In the genomic region with DNA sequence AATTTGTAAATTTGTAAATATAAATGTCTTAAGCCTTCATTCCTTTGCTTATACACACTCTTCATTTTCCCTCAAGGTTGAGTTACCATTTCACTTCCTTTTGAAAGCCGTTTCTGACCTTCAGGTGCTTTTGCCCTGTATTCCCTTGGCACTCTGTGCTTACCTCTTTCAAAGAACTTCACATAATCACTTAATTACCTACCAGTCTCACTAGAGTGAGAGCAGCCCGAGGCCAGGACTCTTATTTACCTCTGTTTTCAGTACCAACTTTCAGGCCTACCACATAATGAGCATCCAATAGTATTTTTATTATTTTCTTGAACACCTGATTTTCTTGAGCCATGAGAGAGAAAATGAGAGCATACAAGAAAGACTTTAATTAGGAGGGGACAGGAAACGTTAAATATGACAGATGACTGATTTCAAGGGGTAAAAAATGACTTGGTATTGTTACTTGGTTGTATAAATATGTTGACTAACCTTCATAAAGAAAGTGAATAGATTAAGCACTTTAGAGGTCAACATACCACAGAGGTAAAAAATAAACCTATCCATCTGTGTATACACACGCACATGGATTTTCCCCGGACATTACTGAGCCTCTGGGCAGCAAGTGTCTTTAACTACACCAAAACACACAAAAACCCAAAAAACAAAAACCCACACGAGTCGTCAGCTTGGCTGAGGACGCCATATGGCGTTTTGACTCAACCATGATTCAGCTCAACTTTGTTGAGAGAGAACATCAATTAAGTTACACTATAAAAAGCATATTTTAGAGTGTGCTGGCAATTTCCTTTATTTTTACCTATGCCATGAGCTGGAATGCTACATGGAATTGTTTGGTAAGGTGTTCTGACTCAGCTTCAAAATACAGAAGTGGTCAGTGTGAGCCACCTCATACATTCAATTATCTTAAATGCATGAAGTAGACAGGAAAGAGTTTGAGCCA, we compare ENCODE assay signal across 10 cellular contexts. TPM values are rescaled to one million over a fixed set of nuclear protein-coding genes. Genes with fewer than 3 reads are reported as not detected.
DNase-seq lines count a peak whose midpoint lies in the region; ATAC-seq and TF ChIP-seq lines count a peak whose summit lies in the region.
"Had no signal": no experiment of that assay in that cellular context is flagged by ENCODE, and none has a peak within 500 bp of the region (broad histone marks: within the 10 kb centered on the region; RNA-seq: fewer than 3 reads in every experiment).

No MANE protein-coding gene starts in this region.

- H3K36me3 ChIP-seq in GM06990 (ENCODE audit: control insufficient read depth, insufficient read depth, low read length), result peaks cover 3% of the 10 kb centered on the region
- H3K36me3 ChIP-seq: suprapubic skin had no signal

- no peaks in the 10 kb centered on the region for H3K27me3 ChIP-seq in GM06990 (replicated peaks; ENCODE audit: control insufficient read depth, insufficient read depth, low read length)
- H3K27me3 ChIP-seq: suprapubic skin had no signal

- TF ChIP-seq CTCF in GM06990 (IDR thresholded peaks at IDR 0.05; ENCODE audit: insufficient read depth, low read length, poor library complexity, severe bottlenecking) (no peak), activated B cell treated with CpG ODN at 0.5 μM for 24 hours (IDR thresholded peaks at IDR 0.05) (no peak), osteocyte (IDR thresholded peaks at IDR 0.05) (no peak)

- H3K27me3 Mint-ChIP-seq in activated B cell treated with CpG ODN at 0.5 μM for 24 hours, result no peaks in the 10 kb centered on the region
- no peaks in the 10 kb centered on the region for H3K27me3 Mint-ChIP-seq in osteocyte (ENCODE audit: unreplicated experiment)

- H3K4me3 Mint-ChIP-seq in activated B cell treated with CpG ODN at 0.5 μM for 24 hours (peak overlapping the region; percentile 13), osteocyte (ENCODE audit: unreplicated experiment) (no peak overlapping the region)

- POLR2A ChIA-PET in activated B cell treated with CpG ODN at 0.5 μM for 24 hours (lab: Charles Lee) (no interaction called here), HEK293T (lab: Yijun Ruan, JAX) (interaction anchor here (0.8 kb wide), 1 partner anchor 8 kb away, joined by 7 read pairs; the partner anchor contains the start of gene ATXN10)

- H3K27ac Mint-ChIP-seq in activated B cell treated with CpG ODN at 0.5 μM for 24 hours (peak overlapping the region; percentile 18), osteocyte (ENCODE audit: unreplicated experiment) (peak overlapping the region; percentile 62)

- H3K4me1 Mint-ChIP-seq in activated B cell treated with CpG ODN at 0.5 μM for 24 hours, result peaks cover 32% of the 10 kb centered on the region
- peaks cover 15% of the 10 kb centered on the region for H3K4me1 Mint-ChIP-seq in osteocyte (ENCODE audit: unreplicated experiment)

- DNase-seq in GM06990 (ENCODE audit: extremely low read depth, insufficient read length) (peak; percentile 71), activated B cell treated with CpG ODN at 0.5 μM for 24 hours (no peak), osteocyte (ENCODE audit: extremely low spot score, unreplicated experiment) (no peak), HEK293T (ENCODE audit: extremely low spot score) (no peak)
- no peak for DNase-seq in activated CD4-positive, alpha-beta T cell treated with anti-CD3 and anti-CD28 coated beads for 1 hour
- no peak for DNase-seq in stimulated activated CD4-positive, alpha-beta T cell treated with anti-CD3 and anti-CD28 coated beads, Interleukin-4, amount 100 ng/mL, for 24 hours
- DNase-seq: NCI-H1417 treated with DMSO at 0.1 percent for 48 hours, SHP77 treated with DMSO at 0.1 percent for 48 hours had no signal

- no peaks in the 10 kb centered on the region for H3K9me3 Mint-ChIP-seq in activated B cell treated with CpG ODN at 0.5 μM for 24 hours
- no peaks in the 10 kb centered on the region for H3K9me3 Mint-ChIP-seq in osteocyte (ENCODE audit: unreplicated experiment)

- CTCF ChIA-PET in activated B cell treated with CpG ODN at 0.5 μM for 24 hours (lab: Charles Lee), result no interaction called here
- CTCF ChIA-PET in HEK293T (lab: Yijun Ruan, JAX), result no interaction called here

- intact Hi-C loops in activated B cell treated with CpG ODN at 0.5 μM for 24 hours (cut with micrococcal nuclease), result no loop called here

- H3K4me3 ChIP-seq in GM06990 (replicated peaks; ENCODE audit: low read depth, low read length), result no peak overlapping the region
- H3K4me3 ChIP-seq: suprapubic skin had no signal

- H3K36me3 Mint-ChIP-seq in activated B cell treated with CpG ODN at 0.5 μM for 24 hours (ENCODE audit: low read depth) (peaks cover 12% of the 10 kb centered on the region), osteocyte (ENCODE audit: unreplicated experiment) (peaks cover 5% of the 10 kb centered on the region)

- peak; percentile 63 for ATAC-seq in HG02759 (IDR thresholded peaks at IDR 0.05; ENCODE audit: unreplicated experiment)
- peak; percentile 28 for ATAC-seq in activated B cell treated with CpG ODN at 0.5 μM for 24 hours (ENCODE audit: low read depth)

TF ChIP-seq in HEK293T, 16 proteins besides CTCF, POLR2A, EP300 and RAD21:
- TF ChIP-seq HDGF (IDR thresholded peaks at IDR 0.05; ENCODE audit: borderline replicate concordance), result no peak
- no peak for TF ChIP-seq ELF4 (IDR thresholded peaks at IDR 0.05)
- TF ChIP-seq L3MBTL2 (conservative IDR thresholded peaks at IDR 0.05), result no peak
- TF ChIP-seq BHLHE40 (IDR thresholded peaks at IDR 0.05; ENCODE audit: borderline replicate concordance), result no peak
- TF ChIP-seq FOXK2 (IDR thresholded peaks at IDR 0.05), result no peak
- TF ChIP-seq CTBP1 (IDR thresholded peaks at IDR 0.05; ENCODE audit: borderline replicate concordance), result no peak

RNA-seq across cellular contexts. Expression of gene ATXN10, which starts 7.6 kb away (rescaled TPM):
- total RNA-seq in activated B cell treated with CpG ODN at 0.5 μM for 24 hours (99.7 and 110 TPM in 2 replicates), osteocyte (147 and 164 TPM in 2 replicates)
